ENCODE assay signal across 33 cellular contexts in the genomic region with DNA sequence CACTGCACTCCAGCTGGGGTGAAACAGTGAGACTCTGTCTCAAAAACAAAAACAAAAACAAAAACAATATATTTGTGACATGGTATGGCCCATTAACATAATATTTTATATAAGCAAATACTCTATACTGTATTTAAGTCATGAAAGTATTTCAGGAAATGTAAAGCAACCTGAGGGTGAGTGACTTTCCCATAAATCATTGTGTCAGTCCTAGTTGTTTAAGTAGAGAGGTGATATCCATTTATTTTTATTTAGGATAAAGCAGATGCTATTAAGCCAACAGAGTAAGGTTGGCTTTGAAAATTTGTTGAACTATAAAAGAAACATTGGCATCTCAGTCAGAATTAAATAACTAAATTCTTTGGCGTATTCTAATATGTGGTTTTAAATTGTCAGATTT.
"Had no signal": no experiment of that assay in that cellular context is flagged by ENCODE, and none has a peak within 500 bp of the region (broad histone marks: within the 10 kb centered on the region; RNA-seq: fewer than 3 reads in every experiment).

No MANE protein-coding gene starts in this region.

- H3K36me3 ChIP-seq: adrenal gland, brain microvascular endothelial cell, breast epithelium, colonic mucosa had no signal

- H3K4me1 ChIP-seq: breast epithelium, colonic mucosa had no signal

- H3K27me3 ChIP-seq: adrenal gland, ascending aorta, body of pancreas, brain microvascular endothelial cell, breast epithelium, cardiac muscle cell, colonic mucosa had no signal

- DNase-seq: activated effector memory CD4-positive, alpha-beta T cell treated with anti-CD3 and anti-CD28 coated beads, Interleukin-2, amount 50 U/mL, for 16 hours; activated effector memory CD4-positive, alpha-beta T cell treated with Interleukin-2 at 50 U/mL for 16 hours; activated gamma-delta T cell; activated gamma-delta T cell treated with Interleukin-2 at 50 U/mL for 16 hours; activated naive CD4-positive, alpha-beta T cell; activated naive CD4-positive, alpha-beta T cell treated with anti-CD3 and anti-CD28 coated beads for 36 hours; activated naive CD4-positive, alpha-beta T cell treated with anti-CD3 and anti-CD28 coated beads, Interleukin-2, amount 10 ng/mL, durations not matched to agents 7 days and 5 days; activated naive CD4-positive, alpha-beta T cell treated with anti-CD3 and anti-CD28 coated beads, Interleukin-2, amount 50 U/mL, for 16 hours; activated naive CD4-positive, alpha-beta T cell treated with Interleukin-2 at 50 U/mL for 16 hours; activated naive CD8-positive, alpha-beta T cell treated with anti-CD3 and anti-CD28 coated beads for 36 hours; activated naive CD8-positive, alpha-beta T cell treated with anti-CD3 and anti-CD28 coated beads, Interleukin-2, amount 10 ng/mL, durations not matched to agents 7 days and 5 days; activated naive CD8-positive, alpha-beta T cell treated with anti-CD3 and anti-CD28 coated beads, Interleukin-2, amount 50 U/mL, for 24 hours; activated T-cell treated with anti-CD3 and anti-CD28 coated beads, Interleukin-2, amount 50 U/mL, for 48 hours; activated T-cell treated with anti-CD3 and anti-CD28 coated beads, Interleukin-2, amount 50 U/mL, for 72 hours; adrenal gland; amniotic stem cell; amygdala; anterior cingulate cortex; aorta; body of pancreas; brain microvascular endothelial cell; caudate nucleus; central memory CD4-positive, alpha-beta T cell; cerebellar nuclear complex; colonic mucosa had no signal

- H3K4me3 ChIP-seq: adrenal gland, ascending aorta, body of pancreas, breast epithelium, cardiac muscle cell, colonic mucosa had no signal

- FAIRE-seq: astrocyte, bronchial epithelial cell, colon had no signal

- H3K9me3 ChIP-seq: adrenal gland, ascending aorta, body of pancreas, breast epithelium, colonic mucosa had no signal

- ATAC-seq: activated naive CD4-positive, alpha-beta T cell treated with anti-CD3 and anti-CD28 coated beads, Interleukin-2, amount 50 U/mL, for 72 hours; activated naive CD8-positive, alpha-beta T cell treated with anti-CD3 and anti-CD28 coated beads, Interleukin-2, amount 50 U/mL, for 24 hours; activated T-cell treated with anti-CD3 and anti-CD28 coated beads, Interleukin-2, amount 50 U/mL, for 72 hours; activated T-helper 17 cell treated with anti-CD3 and anti-CD28 coated beads, Interleukin-2, amount 50 U/mL, for 72 hours; body of pancreas had no signal

- H3K27ac ChIP-seq: adrenal gland, ascending aorta, body of pancreas, brain microvascular endothelial cell, breast epithelium, cardiac muscle cell, colonic mucosa had no signal
